Comparison of ENCODE assay signal across 8 cellular contexts in genomic region chr17:29760771-29761682, GRCh38.
DNase-seq lines count a peak whose midpoint lies in the region; ATAC-seq and TF ChIP-seq lines count a peak whose summit lies in the region.

No MANE protein-coding gene starts in this region.

- H3K9me3 ChIP-seq in SJCRH30 (replicated peaks) (no peaks in the 10 kb centered on the region), gastroesophageal sphincter (no peaks in the 10 kb centered on the region), neutrophil (no peaks in the 10 kb centered on the region), subcutaneous abdominal adipose tissue (ENCODE audit: control insufficient read depth in 5 of 5, low read length in 5 of 5) (no peaks in the 10 kb centered on the region)

- H3K4me1 ChIP-seq in SJCRH30 (no peaks in the 10 kb centered on the region), gastroesophageal sphincter (peaks cover 0 to 15% (median 0%) of the 10 kb centered on the region in 3 donors), neutrophil (ENCODE audit: control insufficient read depth in 1 of 2, insufficient read depth in 1 of 2, low read depth in 1 of 2, low read length in 1 of 2) (peaks cover 24 to 41% of the 10 kb centered on the region in 2 experiments), subcutaneous abdominal adipose tissue (ENCODE audit: control insufficient read depth in 5 of 5, insufficient read depth in 5 of 5, low read length in 5 of 5) (peaks cover 0 to 37% (median 31%) of the 10 kb centered on the region in 5 donors)

- H3K36me3 ChIP-seq in SJCRH30 (peaks cover 2% of the 10 kb centered on the region; the same call in 1 of the 2 replicates), gastroesophageal sphincter (peaks cover 0 to 6% of the 10 kb centered on the region in 2 donors), neutrophil (peaks cover 23% of the 10 kb centered on the region), subcutaneous abdominal adipose tissue (ENCODE audit: control insufficient read depth in 5 of 5, insufficient read depth in 5 of 5, low read length in 5 of 5) (no peaks in the 10 kb centered on the region)

- H3K4me3 ChIP-seq in SJCRH30 (peak overlapping the region; percentile 58), gastroesophageal sphincter (peak overlapping the region; percentile 64 to 83), neutrophil (ENCODE audit: low read depth in 1 of 2, low read length in 1 of 2) (peak overlapping the region; percentile 88 to 93), subcutaneous abdominal adipose tissue (ENCODE audit: low read depth in 1 of 5, low read length in 5 of 5) (peak overlapping the region; percentile 82 to 95 (median 90))

- TF ChIP-seq POLR2A in gastroesophageal sphincter (IDR thresholded peaks at IDR 0.05): peak; percentile 59 to 60

- TF ChIP-seq CTCF in gastroesophageal sphincter (IDR thresholded peaks at IDR 0.05) (peak in 2 of 4 experiments; percentile 4 to 24), neutrophil (IDR thresholded peaks at IDR 0.05) (peak; percentile 57)

- DNase-seq in CD1c-positive myeloid dendritic cell (ENCODE audit: extremely low spot score) (peak; percentile 96), HT1080 (ENCODE audit: low read depth) (peak; percentile 90), SJCRH30 (peak; percentile 72 to 75)
- peak; percentile 92 for DNase-seq in activated naive CD4-positive, alpha-beta T cell treated with Interleukin-2 at 50 U/mL for 16 hours

- no peak for TF ChIP-seq EP300 in gastroesophageal sphincter (IDR thresholded peaks at IDR 0.05)

- H3K27ac ChIP-seq in SJCRH30 (peak overlapping the region; percentile 9; the same call in 1 of the 2 replicates), gastroesophageal sphincter (peak overlapping the region; percentile 26 to 89 (median 82)), neutrophil (peak overlapping the region; percentile 97), subcutaneous abdominal adipose tissue (ENCODE audit: low read depth, low read length) (peak overlapping the region; percentile 85)

- ATAC-seq in GM19468 (IDR thresholded peaks at IDR 0.05; ENCODE audit: extremely low read depth, unreplicated experiment) (peak; percentile 79), gastroesophageal sphincter (peak; percentile 99)

- WGBS in gastroesophageal sphincter (ENCODE audit: low coverage in 1 of 2), 2 donors: 0 to 1% methylated on average over 7 to 23 of the region's 85 CpGs

- peak overlapping the region; percentile 74 to 81 (median 77) for H3K9ac ChIP-seq in subcutaneous abdominal adipose tissue (ENCODE audit: low read length in 5 of 5)

- no peaks in the 10 kb centered on the region for H3K27me3 ChIP-seq in SJCRH30
- H3K27me3 ChIP-seq in gastroesophageal sphincter: no peaks in the 10 kb centered on the region
- H3K27me3 ChIP-seq in neutrophil: no peaks in the 10 kb centered on the region
- H3K27me3 ChIP-seq in subcutaneous abdominal adipose tissue (ENCODE audit: control insufficient read depth in 5 of 5, insufficient read depth in 4 of 5, low read length in 5 of 5): no peaks in the 10 kb centered on the region

Comparison
In these comparisons a context has a peak if more than half of its experiments do, and no peak if none do; other contexts are left out.
1. Peak in every context shown above with its lines: DNase-seq, ATAC-seq, H3K4me3 ChIP-seq and H3K27ac ChIP-seq.
2. H3K27ac ChIP-seq: peak in every context shown above with its lines; median percentile 97 in neutrophil; 85 in subcutaneous abdominal adipose tissue; 82 in gastroesophageal sphincter; 9 in SJCRH30.